ENCODE assay signal across 25 cellular contexts in genomic region chr14:96536807-96537206, GRCh38. TPM values are rescaled to one million over a fixed set of nuclear protein-coding genes. Genes with fewer than 3 reads are reported as not detected.
DNase-seq lines count a peak whose midpoint lies in the region; ATAC-seq and TF ChIP-seq lines count a peak whose summit lies in the region.
"Had no signal": no experiment of that assay in that cellular context is flagged by ENCODE, and none has a peak within 500 bp of the region (broad histone marks: within the 10 kb centered on the region; RNA-seq: fewer than 3 reads in every experiment).

No MANE protein-coding gene starts in this region.

- H3K27me3 ChIP-seq in CD4-positive, alpha-beta T cell (ENCODE audit: control insufficient read depth, insufficient read depth, low read length): no peaks in the 10 kb centered on the region
- H3K27me3 ChIP-seq in vagina: no peaks in the 10 kb centered on the region

- H3K27me3 Mint-ChIP-seq in activated naive CD4-positive, alpha-beta T cell treated with anti-CD3 and anti-CD28 coated beads for 36 hours (ENCODE audit: low read depth): no peaks in the 10 kb centered on the region
- H3K27me3 Mint-ChIP-seq in CD4-positive, alpha-beta T cell: no peaks in the 10 kb centered on the region
- no peaks in the 10 kb centered on the region for H3K27me3 Mint-ChIP-seq in memory B cell
- H3K27me3 Mint-ChIP-seq: CD8-positive, alpha-beta memory T cell had no signal

- intact Hi-C loops in activated naive CD4-positive, alpha-beta T cell treated with anti-CD3 and anti-CD28 coated beads for 36 hours (cut with micrococcal nuclease): loop anchor here (5.0 kb wide), 1 partner anchor 35 kb away; the partner anchor contains the start of gene PAPOLA
- intact Hi-C loops in CD4-positive, alpha-beta T cell (cut with DNase I, micrococcal nuclease): no loop called here
- intact Hi-C loops in vagina (cut with DNase I): no loop called here

- no peak for ATAC-seq in activated naive CD4-positive, alpha-beta T cell treated with anti-CD3 and anti-CD28 coated beads, Interleukin-2, amount 50 U/mL, for 72 hours
- ATAC-seq in CD4-positive, alpha-beta T cell (ENCODE audit: poor library complexity): no peak
- no peak for ATAC-seq in memory B cell (ENCODE audit: low read depth)
- ATAC-seq: GM23338, Panc1 had no signal

- H3K27ac Mint-ChIP-seq in activated naive CD4-positive, alpha-beta T cell treated with anti-CD3 and anti-CD28 coated beads for 36 hours: peak overlapping the region; percentile 11
- peak overlapping the region in 1 of 2 donors; percentile 37 for H3K27ac Mint-ChIP-seq in activated naive CD4-positive, alpha-beta T cell treated with anti-CD3 and anti-CD28 coated beads, Interleukin-2, amount 50 U/mL, for 72 hours
- H3K27ac Mint-ChIP-seq in CD4-positive, alpha-beta T cell: peak overlapping the region; percentile 24
- peak overlapping the region; percentile 31 for H3K27ac Mint-ChIP-seq in memory B cell
- H3K27ac Mint-ChIP-seq: GM23338 had no signal

- no peak overlapping the region for H3K4me3 ChIP-seq in SK-N-MC
- H3K4me3 ChIP-seq in vagina: no peak overlapping the region
- H3K4me3 ChIP-seq: GM23338 had no signal

- no peak overlapping the region for H3K4me3 Mint-ChIP-seq in activated naive CD4-positive, alpha-beta T cell treated with anti-CD3 and anti-CD28 coated beads for 36 hours
- H3K4me3 Mint-ChIP-seq in CD4-positive, alpha-beta T cell: no peak overlapping the region
- no peak overlapping the region for H3K4me3 Mint-ChIP-seq in memory B cell
- H3K4me3 Mint-ChIP-seq: CD8-positive, alpha-beta memory T cell; GM23338 had no signal

- no peak overlapping the region for H3K9ac ChIP-seq in SK-N-MC (ENCODE audit: insufficient read length)
- H3K9ac ChIP-seq: KMS-11 had no signal

- no peak for DNase-seq in activated naive CD4-positive, alpha-beta T cell treated with anti-CD3 and anti-CD28 coated beads for 36 hours
- DNase-seq in activated naive CD4-positive, alpha-beta T cell treated with anti-CD3 and anti-CD28 coated beads, Interleukin-2, amount 50 U/mL, for 72 hours (ENCODE audit: low spot score in 2 of 2): no peak
- DNase-seq in CD4-positive, alpha-beta T cell: no peak
- DNase-seq in SK-N-MC (ENCODE audit: low read depth, low spot score): no peak
- no peak for DNase-seq in memory B cell (ENCODE audit: low spot score in 2 of 2)
- DNase-seq in stimulated activated CD4-positive, alpha-beta T cell treated with anti-CD3 and anti-CD28 coated beads, Interleukin-1b, Interleukin-23, amount 100 ng/mL, for 48 hours: no peak
- no peak for DNase-seq in NCI-H2107 (lab: John Stamatoyannopoulos, UW)
- DNase-seq in vagina (ENCODE audit: extremely low spot score in 2 of 2): no peak
- DNase-seq: C1 segment of cervical spinal cord; Calu3; CD8-positive, alpha-beta memory T cell; DMS153; HCEC 1CT; NCI-H1092 treated with DMSO at 0.1 percent for 48 hours; NCI-H1436 treated with DMSO at 0.1 percent for 48 hours; NCI-H1930; NCI-H226; NCI-H510A treated with DMSO at 0.1 percent for 48 hours; NCI-H774; NK-92 treated with Interleukin-12 subunit alpha and Interleukin-12 subunit beta, amount 100 ng/mL, for 24 hours; SIG-M5 had no signal

- CTCF ChIA-PET in activated naive CD4-positive, alpha-beta T cell treated with anti-CD3 and anti-CD28 coated beads for 36 hours (lab: Charles Lee): interaction anchor here (0.6 kb wide), 1 partner anchor 178 kb away, joined by 3 read pairs; no protein-coding TSS in a partner anchor
- CTCF ChIA-PET in CD4-positive, alpha-beta T cell (lab: Charles Lee): interaction anchor here (0.5 to 0.6 kb wide), 2 partner anchors 13 to 29 kb away, joined by 3 read pairs; no protein-coding TSS in a partner anchor

- no peaks in the 10 kb centered on the region for H3K4me1 ChIP-seq in vagina

- peaks cover 17% of the 10 kb centered on the region for H3K4me1 Mint-ChIP-seq in activated naive CD4-positive, alpha-beta T cell treated with anti-CD3 and anti-CD28 coated beads for 36 hours (ENCODE audit: low read depth)
- H3K4me1 Mint-ChIP-seq in CD4-positive, alpha-beta T cell (ENCODE audit: low read depth): peaks cover 4% of the 10 kb centered on the region
- no peaks in the 10 kb centered on the region for H3K4me1 Mint-ChIP-seq in memory B cell

- peaks cover 69% of the 10 kb centered on the region for H3K36me3 ChIP-seq in SK-N-MC (ENCODE audit: insufficient read depth, low read length)
- H3K36me3 ChIP-seq in vagina: peaks cover 2 to 42% of the 10 kb centered on the region in 2 donors

- no peaks in the 10 kb centered on the region for H3K9me3 Mint-ChIP-seq in activated naive CD4-positive, alpha-beta T cell treated with anti-CD3 and anti-CD28 coated beads for 36 hours
- H3K9me3 Mint-ChIP-seq in activated naive CD4-positive, alpha-beta T cell treated with anti-CD3 and anti-CD28 coated beads, Interleukin-2, amount 50 U/mL, for 72 hours: no peaks in the 10 kb centered on the region
- H3K9me3 Mint-ChIP-seq in CD4-positive, alpha-beta T cell: no peaks in the 10 kb centered on the region
- no peaks in the 10 kb centered on the region for H3K9me3 Mint-ChIP-seq in memory B cell
- H3K9me3 Mint-ChIP-seq: CD8-positive, alpha-beta memory T cell; GM23338 had no signal

- H3K9me3 ChIP-seq in CD4-positive, alpha-beta T cell (ENCODE audit: control insufficient read depth, low read length): no peaks in the 10 kb centered on the region
- no peaks in the 10 kb centered on the region for H3K9me3 ChIP-seq in SK-N-MC (ENCODE audit: low read depth, low read length)
- no peaks in the 10 kb centered on the region for H3K9me3 ChIP-seq in vagina

- TF ChIP-seq POLR2A in vagina (IDR thresholded peaks at IDR 0.05): no peak

- H3K27ac ChIP-seq in CD4-positive, alpha-beta T cell (ENCODE audit: low read depth, low read length): no peak overlapping the region
- H3K27ac ChIP-seq in SK-N-MC (peak overlapping the region; percentile 94), vagina (no peak overlapping the region)
- H3K27ac ChIP-seq: HL-60, KMS-11 had no signal

- POLR2A ChIA-PET in CD4-positive, alpha-beta T cell (lab: Charles Lee): interaction anchor here (1.4 kb wide), 1 partner anchor 11 kb away, joined by 4 read pairs; no protein-coding TSS in a partner anchor

- no peak for TF ChIP-seq CTCF in CD4-positive, alpha-beta T cell (IDR thresholded peaks at IDR 0.05)
- no peak for TF ChIP-seq CTCF in vagina (IDR thresholded peaks at IDR 0.05)

- peaks cover 20% of the 10 kb centered on the region for H3K36me3 Mint-ChIP-seq in activated naive CD4-positive, alpha-beta T cell treated with anti-CD3 and anti-CD28 coated beads for 36 hours (ENCODE audit: low read depth)
- H3K36me3 Mint-ChIP-seq in activated naive CD4-positive, alpha-beta T cell treated with anti-CD3 and anti-CD28 coated beads, Interleukin-2, amount 50 U/mL, for 72 hours: no peaks in the 10 kb centered on the region
- peaks cover 61% of the 10 kb centered on the region for H3K36me3 Mint-ChIP-seq in CD4-positive, alpha-beta T cell (ENCODE audit: low read depth)
- H3K36me3 Mint-ChIP-seq in memory B cell: peaks cover 16% of the 10 kb centered on the region

RNA-seq across cellular contexts. Expression of gene PAPOLA, which starts 34.6 kb away (rescaled TPM):
- 100 to 1,000 TPM; 162 to 181 TPM for total RNA-seq in activated naive CD4-positive, alpha-beta T cell treated with anti-CD3 and anti-CD28 coated beads for 36 hours
- total RNA-seq in activated naive CD4-positive, alpha-beta T cell treated with anti-CD3 and anti-CD28 coated beads, Interleukin-2, amount 50 U/mL, for 72 hours: 100 to 1,000 TPM; 195 to 220 TPM
- 100 to 1,000 TPM; 140 to 148 TPM for total RNA-seq in CD4-positive, alpha-beta T cell
- 143 TPM for total RNA-seq in vagina
